ENCODE assay signal across 9 cellular contexts in the genomic region with DNA sequence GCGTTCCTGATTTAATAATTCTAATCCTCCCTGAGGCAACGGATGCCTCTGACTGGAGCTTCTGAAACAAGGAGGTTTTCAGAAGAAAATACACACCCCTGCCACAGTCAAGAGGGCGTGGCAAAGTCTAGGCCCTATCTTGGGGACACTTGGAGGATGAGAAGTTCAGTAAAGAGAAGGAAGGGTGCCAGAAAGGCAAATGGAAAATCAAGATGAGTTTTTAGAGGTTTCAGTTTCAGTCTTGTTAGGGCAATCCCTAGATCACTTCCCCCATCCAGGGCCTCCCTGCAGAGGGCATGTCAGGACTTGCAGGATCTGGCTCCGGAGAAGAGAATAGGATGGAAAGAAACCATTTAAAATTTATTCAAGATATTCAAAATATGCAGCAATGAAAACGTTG. TPM values are rescaled to one million over a fixed set of nuclear protein-coding genes. Genes with fewer than 3 reads are reported as not detected.
DNase-seq lines count a peak whose midpoint lies in the region; ATAC-seq and TF ChIP-seq lines count a peak whose summit lies in the region.
"Had no signal": no experiment of that assay in that cellular context is flagged by ENCODE, and none has a peak within 500 bp of the region (broad histone marks: within the 10 kb centered on the region; RNA-seq: fewer than 3 reads in every experiment).

No MANE protein-coding gene starts in this region.

- intact Hi-C loops in psoas muscle (cut with DNase I): no loop called here

- H3K4me1 Mint-ChIP-seq in activated T-cell treated with anti-CD3 and anti-CD28 coated beads, Interleukin-2, amount 50 U/mL, for 4 hours (ENCODE audit: low read depth): no peaks in the 10 kb centered on the region
- H3K4me1 Mint-ChIP-seq: B cell had no signal

- DNase-seq in NCI-H1417 (lab: John Stamatoyannopoulos, UW) (peak; percentile 18 to 81 (median 53)), NCI-H1417 treated with DMSO at 0.1 percent for 48 hours (lab: John Stamatoyannopoulos, UW) (no peak), HT1080 (ENCODE audit: low read depth) (peak; percentile 83), T1000 (lab: John Stamatoyannopoulos, UW) (peak; percentile 29), psoas muscle (peak in 1 of 2 donors; percentile 23)
- no peak for DNase-seq in activated T-cell treated with anti-CD3 and anti-CD28 coated beads, Interleukin-2, amount 50 U/mL, for 4 hours

- H3K27me3 ChIP-seq in gastroesophageal sphincter: no peaks in the 10 kb centered on the region
- H3K27me3 ChIP-seq in psoas muscle (ENCODE audit: insufficient read depth in 3 of 3, low read length in 2 of 3): no peaks in the 10 kb centered on the region

- peak overlapping the region; percentile 47 to 75 (median 71) for H3K27ac ChIP-seq in gastroesophageal sphincter
- no peak overlapping the region for H3K27ac ChIP-seq in psoas muscle

- no peaks in the 10 kb centered on the region for H3K9me3 ChIP-seq in gastroesophageal sphincter
- no peaks in the 10 kb centered on the region for H3K9me3 ChIP-seq in psoas muscle

- TF ChIP-seq CTCF in gastroesophageal sphincter (IDR thresholded peaks at IDR 0.05) (no peak), psoas muscle (IDR thresholded peaks at IDR 0.05) (peak; percentile 7)

- ATAC-seq in gastroesophageal sphincter (peak; percentile 59), psoas muscle (peak in 3 of 4 donors; percentile 37 to 53 (median 47)), GM21367 (IDR thresholded peaks at IDR 0.05; ENCODE audit: unreplicated experiment) (no peak)
- ATAC-seq in activated T-cell treated with anti-CD3 and anti-CD28 coated beads, Interleukin-2, amount 50 U/mL, for 4 hours: no peak

- no peak for TF ChIP-seq POLR2A in gastroesophageal sphincter (IDR thresholded peaks at IDR 0.05)

- no peak overlapping the region for H3K4me3 Mint-ChIP-seq in activated T-cell treated with anti-CD3 and anti-CD28 coated beads, Interleukin-2, amount 50 U/mL, for 4 hours
- H3K4me3 Mint-ChIP-seq: B cell had no signal

- H3K9me3 Mint-ChIP-seq in activated T-cell treated with anti-CD3 and anti-CD28 coated beads, Interleukin-2, amount 50 U/mL, for 4 hours: no peaks in the 10 kb centered on the region

- WGBS in gastroesophageal sphincter (ENCODE audit: low coverage in 1 of 2), 2 donors: 17 to 32% methylated on average over 2 to 5 of the region's 5 CpGs
- WGBS in psoas muscle, 3 donors: 13 to 20% (median 15%) methylated on average over 5 of the region's 5 CpGs

- H3K27me3 Mint-ChIP-seq in activated T-cell treated with anti-CD3 and anti-CD28 coated beads, Interleukin-2, amount 50 U/mL, for 4 hours (ENCODE audit: low read depth): no peaks in the 10 kb centered on the region

- no peaks in the 10 kb centered on the region for H3K36me3 Mint-ChIP-seq in activated T-cell treated with anti-CD3 and anti-CD28 coated beads, Interleukin-2, amount 50 U/mL, for 4 hours (ENCODE audit: insufficient read depth)

- H3K4me3 ChIP-seq in gastroesophageal sphincter: peak overlapping the region; percentile 27 to 31
- peak overlapping the region; percentile 13 for H3K4me3 ChIP-seq in psoas muscle

- H3K36me3 ChIP-seq in gastroesophageal sphincter: no peaks in the 10 kb centered on the region
- no peaks in the 10 kb centered on the region for H3K36me3 ChIP-seq in psoas muscle (ENCODE audit: insufficient read depth in 1 of 2, low read depth in 1 of 2)

- peaks cover 2 to 15% (median 7%) of the 10 kb centered on the region in 3 donors for H3K4me1 ChIP-seq in gastroesophageal sphincter
- no peaks in the 10 kb centered on the region for H3K4me1 ChIP-seq in psoas muscle

- TF ChIP-seq EP300 in gastroesophageal sphincter (IDR thresholded peaks at IDR 0.05): no peak

RNA-seq across cellular contexts. Expression of gene FGF2, which starts 28.5 kb away (rescaled TPM):
- total RNA-seq in HT1080 (2014; rRNA removed; shearing (Covaris generic)): 16.7 and 16.8 TPM in 2 replicates
- polyA plus RNA-seq in HT1080 (2015; cell fraction: cytosol; rRNA removed): 6.0 and 8.8 TPM in 2 replicates
- 6.2 and 6.8 TPM in 2 replicates for polyA plus RNA-seq in HT1080 (2015; cell fraction: nucleus; rRNA removed)
- 10 to 100 TPM; 32.5 to 54.7 (median 41.8) TPM for total RNA-seq in gastroesophageal sphincter
- 1 to 10 TPM; 2.0 to 3.7 (median 2.9) TPM for total RNA-seq in psoas muscle
- 1 to 10 TPM in 1 of 3 donors, under 1 TPM in 2; 0.86 to 1.3 (median 0.94) TPM for polyA plus RNA-seq in psoas muscle
- under 1 TPM; 0.37 to 0.84 (median 0.73) TPM for total RNA-seq in activated T-cell treated with anti-CD3 and anti-CD28 coated beads, Interleukin-2, amount 50 U/mL, for 4 hours
- total RNA-seq: B cell had no signal

Comparison
In these comparisons a context has a peak if more than half of its experiments do, and no peak if none do; other contexts are left out.
1. DNase-seq: peak in NCI-H1417 (3 of 3), HT1080 (single experiment) and T1000 (single experiment); none in NCI-H1417 treated with DMSO at 0.1 percent for 48 hours (single experiment) and activated T-cell treated with anti-CD3 and anti-CD28 coated beads, Interleukin-2, amount 50 U/mL, for 4 hours (single experiment).
2. ATAC-seq: peak in gastroesophageal sphincter (single experiment) and psoas muscle (3 of 4); none in activated T-cell treated with anti-CD3 and anti-CD28 coated beads, Interleukin-2, amount 50 U/mL, for 4 hours (0 of 2) and GM21367 (single experiment).